ENCODE assay signal across 8 cellular contexts in the genomic region with DNA sequence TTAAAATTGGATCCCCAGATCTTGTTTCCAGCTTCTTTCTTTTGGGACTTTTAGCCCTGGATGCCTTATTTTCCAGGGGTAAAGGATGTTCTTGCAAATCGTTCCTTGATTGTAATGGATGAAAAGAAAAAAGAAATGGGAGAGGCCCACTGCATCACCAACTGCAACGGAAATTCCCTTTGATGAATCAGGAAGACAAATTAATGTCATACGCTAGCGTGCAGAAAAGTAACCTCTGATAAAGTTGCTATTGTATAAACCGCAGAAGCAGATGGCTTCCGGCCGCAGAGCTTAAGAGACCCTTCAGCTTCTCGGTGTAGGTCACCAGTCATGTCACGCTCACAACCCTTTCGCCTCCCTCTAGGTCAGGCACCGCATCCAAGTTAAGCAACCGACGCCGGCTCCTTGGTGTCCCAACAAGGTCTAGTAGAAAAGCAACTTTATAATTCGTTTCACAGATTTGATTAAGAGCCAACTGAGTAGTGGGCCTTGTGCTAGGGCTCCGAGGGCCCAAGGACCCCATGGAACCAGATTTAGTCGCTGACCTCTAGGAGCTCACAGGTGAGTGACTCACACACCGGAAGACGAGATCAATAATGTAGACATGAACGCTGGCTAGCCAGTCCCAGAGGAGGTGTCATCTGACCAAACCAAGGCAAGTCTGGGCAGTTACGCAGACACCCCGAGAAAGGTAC. TPM values are rescaled to one million over a fixed set of nuclear protein-coding genes. Genes with fewer than 3 reads are reported as not detected.
DNase-seq lines count a peak whose midpoint lies in the region; ATAC-seq and TF ChIP-seq lines count a peak whose summit lies in the region.

No MANE protein-coding gene starts in this region.

- TF ChIP-seq CTCF in Peyer's patch (IDR thresholded peaks at IDR 0.05) (no peak), foreskin keratinocyte (conservative IDR thresholded peaks at IDR 0.05) (no peak), parathyroid adenoma (IDR thresholded peaks at IDR 0.05) (no peak), type B pancreatic cell (conservative IDR thresholded peaks at IDR 0.05) (no peak)

- H3K4me1 ChIP-seq in Peyer's patch (peaks cover 0 to 53% (median 18%) of the 10 kb centered on the region in 4 donors), foreskin keratinocyte (peaks cover 30% of the 10 kb centered on the region), parathyroid adenoma (no peaks in the 10 kb centered on the region)

- TF ChIP-seq POLR2A in Peyer's patch (IDR thresholded peaks at IDR 0.05) = peak; percentile 89 to 90

- H3K36me3 ChIP-seq in Peyer's patch = no peaks in the 10 kb centered on the region
- no peaks in the 10 kb centered on the region for H3K36me3 ChIP-seq in parathyroid adenoma (ENCODE audit: control insufficient read depth, insufficient read depth, low read length)

- H3K27me3 ChIP-seq in Peyer's patch (no peaks in the 10 kb centered on the region), foreskin keratinocyte (no peaks in the 10 kb centered on the region), parathyroid adenoma (ENCODE audit: control insufficient read depth, insufficient read depth, low read length) (no peaks in the 10 kb centered on the region)

- ATAC-seq in GM18870 (IDR thresholded peaks at IDR 0.05; ENCODE audit: unreplicated experiment) = peak; percentile 54
- ATAC-seq in HG03135 (IDR thresholded peaks at IDR 0.05; ENCODE audit: unreplicated experiment) = peak; percentile 49
- ATAC-seq in foreskin keratinocyte = peak; percentile 70

- DNase-seq in AG08395 (ENCODE audit: low spot score) = peak; percentile 23
- peak in 2 of 3 donors; percentile 86 to 89 for DNase-seq in Peyer's patch
- DNase-seq in activated T-helper 1 cell treated with anti-CD3 and anti-CD28 coated beads, Interleukin-2, amount 50 U/mL, for 16 hours (ENCODE audit: low read depth in 1 of 2, low spot score in 1 of 2) = peak; percentile 56 to 73
- DNase-seq in foreskin keratinocyte = peak; percentile 63 to 81
- no peak for DNase-seq in type B pancreatic cell (ENCODE audit: extremely low spot score, unreplicated experiment)

- peak overlapping the region; percentile 92 for H3K9ac ChIP-seq in parathyroid adenoma

- peak overlapping the region; percentile 98 for H3K4me3 Mint-ChIP-seq in type B pancreatic cell

- H3K4me2 ChIP-seq in parathyroid adenoma (ENCODE audit: low read length) = peak overlapping the region; percentile 92

- H3K4me3 ChIP-seq in Peyer's patch (peak overlapping the region; percentile 88 to 98 (median 93)), parathyroid adenoma (ENCODE audit: low read depth, low read length) (peak overlapping the region; percentile 99)

- H3K9me3 ChIP-seq in Peyer's patch (no peaks in the 10 kb centered on the region), parathyroid adenoma (ENCODE audit: control insufficient read depth, low read length) (no peaks in the 10 kb centered on the region)

- peak overlapping the region; percentile 70 for H2AFZ ChIP-seq in parathyroid adenoma

- peak overlapping the region; percentile 98 to 100 (median 100) for H3K27ac ChIP-seq in Peyer's patch
- peak overlapping the region; percentile 100 for H3K27ac ChIP-seq in foreskin keratinocyte
- peak overlapping the region; percentile 99 for H3K27ac ChIP-seq in parathyroid adenoma

- H3K79me2 ChIP-seq in parathyroid adenoma = peaks cover 8% of the 10 kb centered on the region

- H3K27me3 Mint-ChIP-seq in type B pancreatic cell = no peaks in the 10 kb centered on the region

- no peaks in the 10 kb centered on the region for H3K36me3 Mint-ChIP-seq in type B pancreatic cell

- H3K27ac Mint-ChIP-seq in type B pancreatic cell = peak overlapping the region; percentile 100

- H3K9me3 Mint-ChIP-seq in type B pancreatic cell = no peaks in the 10 kb centered on the region

- peaks cover 20% of the 10 kb centered on the region for H3K4me1 Mint-ChIP-seq in type B pancreatic cell (ENCODE audit: unreplicated experiment)

RNA-seq across cellular contexts. Expression of a gene that starts 1.3 kb away (rescaled TPM):
- 10 to 100 TPM; 42.4 to 58.3 (median 45.9) TPM for total RNA-seq in Peyer's patch
- 55.5 and 59.0 TPM in 2 replicates for total RNA-seq in foreskin keratinocyte
- 14.5 and 18.1 TPM in 2 replicates for polyA plus RNA-seq in foreskin keratinocyte
- 39.6 and 43.6 TPM in 2 replicates for total RNA-seq in type B pancreatic cell (ENCODE audit: low replicate concordance)

RNA-seq across cellular contexts. Expression of a gene that starts 1.9 kb away (rescaled TPM):
- 10 to 100 TPM; 12.3 to 66.0 (median 18.2) TPM for total RNA-seq in Peyer's patch
- total RNA-seq in foreskin keratinocyte = 14.9 and 33.2 TPM in 2 replicates
- 12.6 and 27.4 TPM in 2 replicates for polyA plus RNA-seq in foreskin keratinocyte
- 4.5 and 4.7 TPM in 2 replicates for total RNA-seq in type B pancreatic cell (ENCODE audit: low replicate concordance)

RNA-seq across cellular contexts. Expression of a gene that starts 44.9 kb away (rescaled TPM):
- 1 to 10 TPM in 3 of 4 donors, not detected in 1; 3.5 to 6.8 (median 5.3) TPM for total RNA-seq in Peyer's patch
- total RNA-seq in foreskin keratinocyte = 1.6 and 1.7 TPM in 2 replicates
- 0.16 and 0.21 TPM in 2 replicates for polyA plus RNA-seq in foreskin keratinocyte
- total RNA-seq in type B pancreatic cell (ENCODE audit: low replicate concordance) = 1.6 and 2.0 TPM in 2 replicates
